Comparison of ENCODE assay signal across 8 cellular contexts in genomic region chr16:29806096-29806579, GRCh38. TPM values are rescaled to one million over a fixed set of nuclear protein-coding genes. Genes with fewer than 3 reads are reported as not detected.
DNase-seq lines count a peak whose midpoint lies in the region; ATAC-seq, FAIRE-seq and TF ChIP-seq lines count a peak whose summit lies in the region.

MAZ (plus strand) TSS chr16:29806529; CDS start chr16:29806702, 173 bp downstream.

- H3K9me3 Mint-ChIP-seq in CD4-positive, CD25-positive, alpha-beta regulatory T cell, result peaks cover 0 to 2% (median 0%) of the 10 kb centered on the region in 7 donors
- no peaks in the 10 kb centered on the region; a peak in 1 of 5 replicates for H3K9me3 Mint-ChIP-seq in H9

- peaks cover 2% of the 10 kb centered on the region; the same call in 1 of the 2 replicates for H3K79me2 ChIP-seq in H9 (ENCODE audit: insufficient read depth, low read length)

- H2BK12ac ChIP-seq in H9 (ENCODE audit: insufficient read length, low read depth, low read length), result no peak within 1 kb of the TSS

- H2BK15ac ChIP-seq in H9 (ENCODE audit: low read depth, low read length), result no peak within 1 kb of the TSS

- no peak within 1 kb of the TSS for H4K5ac ChIP-seq in H9 (ENCODE audit: insufficient read length, low read depth, low read length)

- H3K27ac ChIP-seq in CD4-positive, CD25-positive, alpha-beta regulatory T cell (ENCODE audit: insufficient read depth, low read length, poor library complexity, severe bottlenecking), result peak within 1 kb of the TSS; percentile 94
- H3K27ac ChIP-seq in H9 (ENCODE audit: insufficient read length, low read depth, low read length) (no peak within 1 kb of the TSS), breast epithelium (peak within 1 kb of the TSS; percentile 98 to 99), kidney (ENCODE audit: low read depth in 2 of 2, low read length in 2 of 2) (peak within 1 kb of the TSS; percentile 95)

- TF ChIP-seq CTCF in H9 (conservative IDR thresholded peaks at IDR 0.05), result no peak
- TF ChIP-seq CTCF in breast epithelium (IDR thresholded peaks at IDR 0.05), result no peak
- TF ChIP-seq CTCF in kidney (IDR thresholded peaks at IDR 0.05; ENCODE audit: borderline replicate concordance, extremely low read depth, insufficient read depth), result no peak

- peaks cover 21% of the 10 kb centered on the region for H3K36me3 ChIP-seq in CD4-positive, CD25-positive, alpha-beta regulatory T cell (ENCODE audit: control insufficient read depth, insufficient read depth, low read length)
- H3K36me3 ChIP-seq in breast epithelium (no peaks in the 10 kb centered on the region), kidney (ENCODE audit: control insufficient read depth in 1 of 2, insufficient read depth in 2 of 2, low read length in 2 of 2) (peaks cover 2 to 3% of the 10 kb centered on the region in 2 donors)

- H3K27me3 Mint-ChIP-seq in CD4-positive, CD25-positive, alpha-beta regulatory T cell, result peaks cover 15% of the 10 kb centered on the region
- peaks cover 1% of the 10 kb centered on the region for H3K27me3 Mint-ChIP-seq in H9 (ENCODE audit: low read depth)

- H2AK5ac ChIP-seq in H9 (ENCODE audit: insufficient read length, low read length), result no peak within 1 kb of the TSS

- intact Hi-C loops in breast epithelium (cut with DNase I; ENCODE audit: low total_unique reads) (loop anchor here (10.0 kb wide), 1 partner anchor 59 kb away; the partner anchor contains the start of gene CDIPT), kidney (cut with DNase I) (no loop called here)

- no peak for FAIRE-seq in kidney (lab: Jason Lieb, UNC)

- H3K4me1 ChIP-seq in CD4-positive, CD25-positive, alpha-beta regulatory T cell (ENCODE audit: control insufficient read depth, insufficient read depth, low read length, poor library complexity, severe bottlenecking), result peaks cover 53% of the 10 kb centered on the region
- no peaks in the 10 kb centered on the region; the same call in 1 of the 2 replicates for H3K4me1 ChIP-seq in H9 (ENCODE audit: insufficient read depth, low read length)
- peaks cover 8 to 31% of the 10 kb centered on the region in 2 donors for H3K4me1 ChIP-seq in breast epithelium
- peaks cover 18 to 34% of the 10 kb centered on the region in 2 donors for H3K4me1 ChIP-seq in kidney (ENCODE audit: control insufficient read depth in 1 of 2, insufficient read depth in 1 of 2, low read depth in 1 of 2, low read length in 2 of 2)

- WGBS in H9 (ENCODE audit: extremely low coverage, insufficient read length, low lambda C conversion rate), result no CpG with 5 or more reads among the region's 67 CpGs

- H3K4me3 ChIP-seq in CD4-positive, CD25-positive, alpha-beta regulatory T cell (ENCODE audit: low read depth, low read length), result no peak within 1 kb of the TSS
- H3K4me3 ChIP-seq in breast epithelium (peak within 1 kb of the TSS; percentile 83 to 84 (median 83)), kidney (ENCODE audit: low read length in 2 of 2) (peak within 1 kb of the TSS; percentile 59 to 85)

- peak within 1 kb of the TSS; percentile 29 for H3K18ac ChIP-seq in H9 (ENCODE audit: insufficient read length, low read depth, low read length)

- H3K4me1 Mint-ChIP-seq in CD4-positive, CD25-positive, alpha-beta regulatory T cell, result peaks cover 4 to 57% (median 39%) of the 10 kb centered on the region in 4 donors
- H3K4me1 Mint-ChIP-seq in H9, result peaks cover 42 to 60% of the 10 kb centered on the region in 2 experiments

- peak within 1 kb of the TSS; percentile 4 for H3K14ac ChIP-seq in H9 (ENCODE audit: insufficient read depth, low read length)

- H4K20me1 ChIP-seq in H9 (ENCODE audit: control insufficient read depth, insufficient read depth, insufficient read length), result no peaks in the 10 kb centered on the region

- H3K36me3 Mint-ChIP-seq in CD4-positive, CD25-positive, alpha-beta regulatory T cell, result peaks cover 14% of the 10 kb centered on the region
- H3K36me3 Mint-ChIP-seq in H9 (ENCODE audit: insufficient read depth in 1 of 3, low read depth in 3 of 3), result peaks cover 23 to 65% (median 39%) of the 10 kb centered on the region in 3 experiments

- no peak within 1 kb of the TSS for H3K23ac ChIP-seq in H9 (ENCODE audit: insufficient read length, low read depth, low read length)

- H3K56ac ChIP-seq in H9 (ENCODE audit: insufficient read length, low read depth, low read length), result no peak within 1 kb of the TSS

- H3K27me3 ChIP-seq in CD4-positive, CD25-positive, alpha-beta regulatory T cell (ENCODE audit: control insufficient read depth, insufficient read depth, low read length), result no peaks in the 10 kb centered on the region
- no peaks in the 10 kb centered on the region for H3K27me3 ChIP-seq in H9 (ENCODE audit: insufficient read depth, low read length)
- no peaks in the 10 kb centered on the region for H3K27me3 ChIP-seq in breast epithelium

- H3K27ac Mint-ChIP-seq in CD4-positive, CD25-positive, alpha-beta regulatory T cell, result peak within 1 kb of the TSS; percentile 99 to 100 (median 100)
- peak within 1 kb of the TSS in 2 of 3 experiments; percentile 100; a peak in 5 of 7 replicates for H3K27ac Mint-ChIP-seq in H9

- no peak within 1 kb of the TSS for H3T11ph ChIP-seq in H9 (ENCODE audit: low read length)

- H3K4me3 Mint-ChIP-seq in CD4-positive, CD25-positive, alpha-beta regulatory T cell, result peak within 1 kb of the TSS; percentile 100
- H3K4me3 Mint-ChIP-seq in H9, result peak within 1 kb of the TSS; percentile 93 to 98

- H3K9ac ChIP-seq in H9 (ENCODE audit: extremely low read depth, insufficient read length, low read length) (peak within 1 kb of the TSS; percentile 27), kidney (ENCODE audit: low read length in 2 of 2) (peak within 1 kb of the TSS; percentile 61 to 66)

- H2BK20ac ChIP-seq in H9 (ENCODE audit: low read depth, low read length, poor library complexity, severe bottlenecking), result no peak within 1 kb of the TSS

- ATAC-seq in CD4-positive, CD25-positive, alpha-beta regulatory T cell (ENCODE audit: low read depth in 2 of 2), result no peak
- no peak for ATAC-seq in GM21717 (IDR thresholded peaks at IDR 0.05; ENCODE audit: unreplicated experiment)

- no peak for TF ChIP-seq POLR2A in breast epithelium (IDR thresholded peaks at IDR 0.05)

- no peak within 1 kb of the TSS for H3K4ac ChIP-seq in H9 (ENCODE audit: low read depth, low read length)

- no peaks in the 10 kb centered on the region for H3K79me1 ChIP-seq in H9 (ENCODE audit: insufficient read depth, low read depth, low read length, poor library complexity, severe bottlenecking)

- H2AFZ ChIP-seq in H9 (ENCODE audit: low read length), result no peak within 1 kb of the TSS

- no peak within 1 kb of the TSS for H4K91ac ChIP-seq in H9 (ENCODE audit: insufficient read length, low read depth, low read length)

- DNase-seq in CD4-positive, CD25-positive, alpha-beta regulatory T cell, result no peak
- DNase-seq in H9 (no peak), SHP77 (lab: John Stamatoyannopoulos, UW) (peak; percentile 85 to 97), breast epithelium (ENCODE audit: low spot score in 2 of 2) (peak in 1 of 2 donors; percentile 93), kidney (no peak), medulla oblongata (ENCODE audit: extremely low spot score) (no peak)
- peak; percentile 66 for DNase-seq in stimulated activated CD4-positive, alpha-beta T cell treated with anti-CD3 and anti-CD28 coated beads, Interleukin-2, amount 100 ng/mL, for 4 hours (ENCODE audit: low read depth)

- H2BK5ac ChIP-seq in H9 (ENCODE audit: insufficient read length, low read length), result no peak within 1 kb of the TSS

- no peak within 1 kb of the TSS for H4K8ac ChIP-seq in H9 (replicated peaks; ENCODE audit: insufficient read length, low read depth, low read length)

- H3K4me2 ChIP-seq in H9 (ENCODE audit: insufficient read depth, insufficient read length, low read length), result peak within 1 kb of the TSS; percentile 85

- no peak within 1 kb of the TSS for H2BK120ac ChIP-seq in H9 (ENCODE audit: low read depth, low read length, poor library complexity, severe bottlenecking)

- peaks cover 19% of the 10 kb centered on the region for H3K23me2 ChIP-seq in H9 (ENCODE audit: insufficient read length, low read depth, low read length, poor library complexity, severe bottlenecking)

- H3K9me3 ChIP-seq in CD4-positive, CD25-positive, alpha-beta regulatory T cell (ENCODE audit: control insufficient read depth in 2 of 2, low read length in 2 of 2), result no peaks in the 10 kb centered on the region
- H3K9me3 ChIP-seq in H9 (ENCODE audit: control insufficient read depth, low read depth, low read length) (no peaks in the 10 kb centered on the region), breast epithelium (no peaks in the 10 kb centered on the region), kidney (ENCODE audit: control insufficient read depth in 1 of 2, low read length in 2 of 2) (no peaks in the 10 kb centered on the region)

RNA-seq across cellular contexts. Expression of gene MAZ, which starts in this region (rescaled TPM):
- total RNA-seq in CD4-positive, CD25-positive, alpha-beta regulatory T cell, result 224 TPM
- polyA plus RNA-seq in CD4-positive, CD25-positive, alpha-beta regulatory T cell, result 10 to 100 TPM; 36.9 to 62.2 (median 44.5) TPM
- total RNA-seq in H9 (2021), result 412 and 414 TPM in 2 replicates
- total RNA-seq in breast epithelium, result 10 to 100 TPM; 49.3 to 61.9 (median 60.0) TPM
- 137 TPM for total RNA-seq in kidney
- polyA plus RNA-seq in kidney (ENCODE audit: insufficient read depth, low read depth, low replicate concordance), result 85.5 TPM

Comparison
In these comparisons a context has a peak if more than half of its experiments do, and no peak if none do; other contexts are left out.
1. DNase-seq: peak in SHP77 (2 of 2) and stimulated activated CD4-positive, alpha-beta T cell treated with anti-CD3 and anti-CD28 coated beads, Interleukin-2, amount 100 ng/mL, for 4 hours (single experiment); none in CD4-positive, CD25-positive, alpha-beta regulatory T cell (0 of 3), H9 (single experiment), kidney (single experiment) and medulla oblongata (single experiment).